Comparison of ENCODE assay signal across 8 cellular contexts in genomic region chr7:77247206-77247850, GRCh38.
DNase-seq lines count a peak whose midpoint lies in the region; ATAC-seq lines count a peak whose summit lies in the region.

No MANE protein-coding gene starts in this region.

- peak; percentile 67 for DNase-seq in Ammon's horn (ENCODE audit: low spot score)
- peak; percentile 35 for DNase-seq in GM19238 (ENCODE audit: insufficient read length, low spot score)
- DNase-seq in NCI-H82 (lab: John Stamatoyannopoulos, UW), result peak; percentile 88
- DNase-seq in activated CD4-positive, alpha-beta T cell treated with anti-CD3 and anti-CD28 coated beads, Interleukin-2, amount 50 U/mL, for 24 hours (ENCODE audit: low read depth in 1 of 2, low spot score in 1 of 2), result peak; percentile 79 to 86
- DNase-seq in effector CD8-positive, alpha-beta T cell (lab: John Stamatoyannopoulos, UW), result peak; percentile 78
- DNase-seq in midbrain (lab: John Stamatoyannopoulos, UW), result peak; percentile 62
- DNase-seq in stimulated activated CD8-positive, alpha-beta memory T cell treated with anti-CD3 and anti-CD28 coated beads, Interleukin-4, amount 100 ng/mL, for 48 hours, result peak; percentile 96

- ATAC-seq in HG03521 (IDR thresholded peaks at IDR 0.05; ENCODE audit: unreplicated experiment), result peak; percentile 69

Comparison
In these comparisons a context has a peak if more than half of its experiments do, and no peak if none do; other contexts are left out.
1. Peak in every context shown above with its lines: DNase-seq and ATAC-seq.
2. DNase-seq: peak in every context shown above with its lines; median percentile 96 in stimulated activated CD8-positive, alpha-beta memory T cell treated with anti-CD3 and anti-CD28 coated beads, Interleukin-4, amount 100 ng/mL, for 48 hours; 88 in NCI-H82; 82 in activated CD4-positive, alpha-beta T cell treated with anti-CD3 and anti-CD28 coated beads, Interleukin-2, amount 50 U/mL, for 24 hours; 78 in effector CD8-positive, alpha-beta T cell; 67 in Ammon's horn; 62 in midbrain; 35 in GM19238.